ENCODE assay signal across 25 cellular contexts in the genomic region with DNA sequence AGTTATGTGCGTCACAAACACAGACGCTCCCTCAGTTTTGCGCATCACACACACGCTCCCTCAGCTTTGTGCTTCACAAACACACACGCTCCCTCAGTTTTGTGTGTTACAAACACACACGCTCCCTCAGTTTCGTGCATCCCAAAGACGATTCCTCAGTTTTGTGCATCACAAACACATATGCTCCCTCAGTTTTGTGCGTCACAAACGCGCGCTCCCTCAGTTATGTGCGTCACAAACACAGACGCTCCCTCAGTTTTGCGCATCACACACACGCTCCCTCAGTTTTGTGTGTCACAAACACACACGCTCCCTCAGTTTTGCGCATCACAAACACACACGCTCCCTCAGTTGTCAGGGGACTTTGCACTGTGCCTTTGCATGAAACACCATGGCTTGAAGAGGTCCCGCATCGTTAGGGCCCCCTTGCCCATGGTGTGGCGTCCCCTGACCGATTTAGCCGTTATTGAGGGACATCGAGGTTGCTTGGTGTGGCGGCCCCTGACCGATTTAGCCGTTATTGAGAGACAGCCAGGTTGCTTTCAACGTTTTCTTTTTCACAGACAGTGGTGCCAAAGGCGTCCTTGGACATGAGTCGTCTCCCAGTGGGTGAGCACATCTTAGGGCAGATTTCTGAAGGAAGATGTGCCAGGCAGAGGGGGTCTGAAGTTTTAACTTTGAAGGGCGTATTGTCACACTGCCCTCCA. TPM values are rescaled to one million over a fixed set of nuclear protein-coding genes. Genes with fewer than 3 reads are reported as not detected.
"Had no signal": no experiment of that assay in that cellular context is flagged by ENCODE, and none has a peak within 500 bp of the region (broad histone marks: within the 10 kb centered on the region; RNA-seq: fewer than 3 reads in every experiment).

No MANE protein-coding gene starts in this region.

- H3K27me3 ChIP-seq: foreskin keratinocyte had no signal

- ATAC-seq: activated CD8-positive, alpha-beta T cell treated with anti-CD3 and anti-CD28 coated beads, Interleukin-2, amount 10 ng/mL, durations not matched to agents 7 days and 5 days; foreskin keratinocyte; naive thymus-derived CD8-positive, alpha-beta T cell; SK-N-SH treated with all-trans-retinoic acid at 6 μM for 48 hours; stimulated activated naive CD8-positive, alpha-beta T cell treated with anti-CD3 and anti-CD28 coated beads, Interleukin-15, amount 100 ng/mL, for 72 hours; T-cell had no signal

- DNase-seq: activated CD4-positive, alpha-beta T cell treated with anti-CD3 and anti-CD28 coated beads, Interleukin-2, amount 10 ng/mL, durations not matched to agents 24 days and 14 days; activated CD4-positive, CD25-positive, alpha-beta regulatory T cell; activated CD8-positive, alpha-beta T cell treated with anti-CD3 and anti-CD28 coated beads, Interleukin-2, amount 10 ng/mL, durations not matched to agents 7 days and 5 days; activated gamma-delta T cell treated with Interleukin-2 at 50 U/mL for 16 hours; activated naive CD8-positive, alpha-beta T cell treated with anti-CD3 and anti-CD28 coated beads for 36 hours; amniotic stem cell; caudate nucleus; foreskin keratinocyte; kidney glomerular epithelial cell; mesendoderm; SIG-M5; stimulated activated CD4-positive, alpha-beta T cell treated with anti-CD3 and anti-CD28 coated beads, Interleukin-15, amount 100 ng/mL, for 24 hours; stimulated activated CD4-positive, alpha-beta T cell treated with anti-CD3 and anti-CD28 coated beads, Interleukin-2, amount 100 ng/mL, for 48 hours; stimulated activated naive CD8-positive, alpha-beta T cell treated with anti-CD3 and anti-CD28 coated beads, Interleukin-15, amount 100 ng/mL, for 72 hours; T-cell; T-helper 9 cell; trophoblast cell had no signal

- H3K4me1 ChIP-seq: foreskin keratinocyte had no signal

- H3K27ac ChIP-seq: dorsolateral prefrontal cortex, foreskin keratinocyte, skin epidermis had no signal

- H3K4me3 ChIP-seq: dorsolateral prefrontal cortex, skin epidermis had no signal

RNA-seq across cellular contexts. Expression of a gene that starts 28.1 kb away (rescaled TPM):
- total RNA-seq: activated CD4-positive, alpha-beta T cell treated with anti-CD3 and anti-CD28 coated beads, Interleukin-2, amount 10 ng/mL, durations not matched to agents 24 days and 14 days; activated CD8-positive, alpha-beta T cell treated with anti-CD3 and anti-CD28 coated beads, Interleukin-2, amount 10 ng/mL, durations not matched to agents 7 days and 5 days; epithelial cell of proximal tubule; fibroblast of lung; foreskin keratinocyte; naive thymus-derived CD8-positive, alpha-beta T cell had no signal
- polyA plus RNA-seq: fibroblast of lung; naive thymus-derived CD8-positive, alpha-beta T cell had no signal

RNA-seq across cellular contexts. Expression of a gene that starts 28.8 kb away (rescaled TPM):
- total RNA-seq: activated CD4-positive, alpha-beta T cell treated with anti-CD3 and anti-CD28 coated beads, Interleukin-2, amount 10 ng/mL, durations not matched to agents 24 days and 14 days; activated CD8-positive, alpha-beta T cell treated with anti-CD3 and anti-CD28 coated beads, Interleukin-2, amount 10 ng/mL, durations not matched to agents 7 days and 5 days; activated naive CD8-positive, alpha-beta T cell treated with anti-CD3 and anti-CD28 coated beads for 36 hours; epithelial cell of proximal tubule; fibroblast of lung; foreskin keratinocyte; lower leg skin; naive thymus-derived CD8-positive, alpha-beta T cell; T-cell; temporal lobe had no signal
- polyA plus RNA-seq: fibroblast of lung; foreskin keratinocyte; naive thymus-derived CD8-positive, alpha-beta T cell had no signal

RNA-seq across cellular contexts. Expression of a gene that starts 52.0 kb away (rescaled TPM):
- total RNA-seq: epithelial cell of proximal tubule; fibroblast of lung; foreskin keratinocyte; naive thymus-derived CD8-positive, alpha-beta T cell had no signal
- polyA plus RNA-seq: fibroblast of lung had no signal
